Comparison of ENCODE assay signal across 19 cellular contexts in the genomic region with DNA sequence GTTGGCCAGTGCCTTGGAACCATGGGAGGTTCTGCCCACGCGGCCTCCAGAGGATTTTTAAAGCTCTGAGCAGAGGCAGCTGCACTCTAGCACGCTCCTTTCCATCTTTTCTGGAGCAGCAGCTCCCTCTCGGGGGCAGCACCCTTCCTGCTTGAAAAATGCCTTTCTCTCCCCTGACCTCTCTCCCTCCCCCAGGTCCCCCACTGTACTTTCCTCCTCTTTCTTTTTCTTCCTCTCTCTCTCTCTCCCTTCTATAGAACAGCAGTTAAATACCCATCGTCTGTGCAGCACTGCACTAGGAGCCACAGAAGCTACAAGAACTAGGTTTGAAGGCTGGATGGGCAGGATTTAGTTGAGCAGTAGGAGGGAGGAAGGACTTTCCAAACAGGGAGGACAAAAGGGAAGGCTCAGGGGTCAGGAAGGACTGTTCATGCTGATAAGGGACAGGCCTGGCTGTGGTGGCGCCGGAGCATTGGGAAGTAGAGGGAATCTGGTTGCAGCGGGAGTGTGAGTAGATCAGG. TPM values are rescaled to one million over a fixed set of nuclear protein-coding genes. Genes with fewer than 3 reads are reported as not detected.
DNase-seq lines count a peak whose midpoint lies in the region; ATAC-seq, FAIRE-seq and TF ChIP-seq lines count a peak whose summit lies in the region.
"Had no signal": no experiment of that assay in that cellular context is flagged by ENCODE, and none has a peak within 500 bp of the region (broad histone marks: within the 10 kb centered on the region; RNA-seq: fewer than 3 reads in every experiment).

No MANE protein-coding gene starts in this region.

- no peak overlapping the region for H3K4ac ChIP-seq in IMR-90 (ENCODE audit: low read depth, low read length)

- TF ChIP-seq POLR2A in IMR-90 (IDR thresholded peaks at IDR 0.05; ENCODE audit: low read depth, low read length) (no peak), HepG2 (IDR thresholded peaks at IDR 0.05; ENCODE audit: insufficient read depth in 1 of 2, low read depth in 2 of 2, low read length in 2 of 2) (no peak)

- TF ChIP-seq CTCF in IMR-90 (conservative IDR thresholded peaks at IDR 0.05; ENCODE audit: low read depth, low read length) (0 out of 2 replicates have a peak, but pooled peaks have one; percentile 18), cardiac fibroblast (IDR thresholded peaks at IDR 0.05; ENCODE audit: low read depth, low read length) (peak; percentile 30), HepG2 (CRISPR knock-in tag; IDR thresholded peaks at IDR 0.05) (peak; percentile 70), ascending aorta (IDR thresholded peaks at IDR 0.05) (no peak)

- ATAC-seq in IMR-90 (ENCODE audit: low read depth) (no peak), HepG2 (peak; percentile 26), HG03439 (IDR thresholded peaks at IDR 0.05; ENCODE audit: unreplicated experiment) (no peak)
- ATAC-seq: mucosa of descending colon; stimulated activated effector memory CD8-positive, alpha-beta T cell treated with anti-CD3 and anti-CD28 coated beads, Interleukin-12 subunit alpha, Interleukin-12 subunit beta, amount 100 ng/mL, for 72 hours had no signal

- no peak overlapping the region for H3K4me2 ChIP-seq in IMR-90 (ENCODE audit: low read depth, low read length)
- peak overlapping the region; percentile 79 for H3K4me2 ChIP-seq in HepG2 (ENCODE audit: low read depth, low read length)
- H3K4me2 ChIP-seq: KMS-11 had no signal

- H4K5ac ChIP-seq in IMR-90 (ENCODE audit: low read depth, low read length), result no peak overlapping the region

- DNase-seq in IMR-90 (no peak), cardiac fibroblast (ENCODE audit: low read depth in 2 of 2) (peak; percentile 24 to 69), HepG2 (ENCODE audit: low spot score) (peak; percentile 34), ascending aorta (ENCODE audit: low spot score in 2 of 2) (no peak)
- DNase-seq in activated CD4-positive, alpha-beta T cell treated with anti-CD3 and anti-CD28 coated beads, Interleukin-2, amount 50 U/mL, for 4 hours, result no peak
- no peak for DNase-seq in CD4-positive, alpha-beta memory T cell
- DNase-seq: activated naive CD4-positive, alpha-beta T cell treated with anti-CD3 and anti-CD28 coated beads, Interleukin-2, amount 10 ng/mL, durations not matched to agents 7 days and 5 days; GOT3; mucosa of descending colon; NCI-H187; NCI-H82; SHP77 treated with DMSO at 0.1 percent for 48 hours; stimulated activated CD4-positive, alpha-beta T cell treated with anti-CD3 and anti-CD28 coated beads, Interleukin-4, amount 100 ng/mL, for 24 hours had no signal

- H2BK5ac ChIP-seq in IMR-90 (ENCODE audit: low read depth, low read length, poor library complexity, severe bottlenecking), result no peak overlapping the region

- H3K27ac ChIP-seq in IMR-90 (ENCODE audit: insufficient read depth, low read length), result no peak overlapping the region
- H3K27ac ChIP-seq in HepG2 (ENCODE audit: extremely low read length, insufficient read depth, low read length), result no peak overlapping the region
- H3K27ac ChIP-seq in skeletal muscle tissue (ENCODE audit: low read depth, low read length), result peak overlapping the region; percentile 100
- H3K27ac ChIP-seq in ascending aorta, result peak overlapping the region in 1 of 2 donors; percentile 99
- no peak overlapping the region for H3K27ac ChIP-seq in CD4-positive, alpha-beta memory T cell (ENCODE audit: low read depth, low read length)
- H3K27ac ChIP-seq: KMS-11 had no signal

- H3K14ac ChIP-seq in IMR-90 (replicated peaks; ENCODE audit: low read depth, low read length), result no peak overlapping the region

- no TSS peak for BruUV-seq in IMR-90 (replicated peaks; lab: Mats Ljungman, UMichigan)
- no TSS peak for BruUV-seq in HepG2 (replicated peaks; lab: Mats Ljungman, UMichigan)

- POLR2A ChIA-PET in IMR-90 (lab: Charles Lee; ENCODE audit: unreplicated experiment) (no interaction called here), HepG2 (lab: Yijun Ruan, JAX) (interaction anchor here (0.9 to 1.3 kb wide), 2 partner anchors 13 to 171 kb away, joined by 3 to 4 read pairs; no protein-coding TSS in a partner anchor)
- POLR2A ChIA-PET in CD4-positive, alpha-beta memory T cell (lab: Charles Lee; ENCODE audit: partially characterized antibody), result interaction anchor here (1.2 kb wide), 1 partner anchor 167 kb away, joined by 4 read pairs; the partner anchor contains the start of gene WDR73

- TF ChIP-seq EP300 in HepG2 (IDR thresholded peaks at IDR 0.05; ENCODE audit: low read depth in 2 of 2, low read length in 2 of 2), result no peak
- TF ChIP-seq EP300 in HepG2 (CRISPR knock-in tag; IDR thresholded peaks at IDR 0.05; ENCODE audit: borderline replicate concordance), result no peak

- no peak overlapping the region for H2AK5ac ChIP-seq in IMR-90 (ENCODE audit: low read depth, low read length)

- H3K9ac ChIP-seq in IMR-90 (ENCODE audit: low read depth, low read length) (no peak overlapping the region), HepG2 (ENCODE audit: insufficient read depth, low read depth, low read length) (0 out of 2 replicates have a peak overlapping the region, but pooled peaks have one; percentile 2), skeletal muscle tissue (ENCODE audit: low read depth in 1 of 3, low read length in 3 of 3) (peak overlapping the region; percentile 52 to 100 (median 75))
- H3K9ac ChIP-seq: KMS-11 had no signal

- no peak overlapping the region for H2BK20ac ChIP-seq in IMR-90 (ENCODE audit: low read depth, low read length)

- dilution Hi-C loops in IMR-90 (cut with HindIII; ENCODE audit: low sequenced_read_pairs, unreplicated experiment), result no loop called here

- H4K8ac ChIP-seq in IMR-90 (ENCODE audit: low read depth in 2 of 2, low read length in 2 of 2), result no peak overlapping the region

- H3K9me1 ChIP-seq in IMR-90 (ENCODE audit: insufficient read depth, low read length), result no peaks in the 10 kb centered on the region

- H3K4me3 Mint-ChIP-seq in CD4-positive, alpha-beta memory T cell, result no peak overlapping the region
- H3K4me3 Mint-ChIP-seq: activated naive CD4-positive, alpha-beta T cell treated with anti-CD3 and anti-CD28 coated beads, Interleukin-2, amount 10 ng/mL, durations not matched to agents 7 days and 5 days; B cell; stimulated activated effector memory CD8-positive, alpha-beta T cell treated with anti-CD3 and anti-CD28 coated beads, Interleukin-12 subunit alpha, Interleukin-12 subunit beta, amount 100 ng/mL, for 72 hours had no signal

- no peaks in the 10 kb centered on the region for H3K9me3 Mint-ChIP-seq in CD4-positive, alpha-beta memory T cell
- H3K9me3 Mint-ChIP-seq: activated naive CD4-positive, alpha-beta T cell treated with anti-CD3 and anti-CD28 coated beads, Interleukin-2, amount 10 ng/mL, durations not matched to agents 7 days and 5 days; stimulated activated effector memory CD8-positive, alpha-beta T cell treated with anti-CD3 and anti-CD28 coated beads, Interleukin-12 subunit alpha, Interleukin-12 subunit beta, amount 100 ng/mL, for 72 hours had no signal

- H3K56ac ChIP-seq in IMR-90 (ENCODE audit: extremely low read depth, insufficient read depth, low read length), result no peak overlapping the region

- peaks cover 5 to 8% (median 7%) of the 10 kb centered on the region in 4 donors for H3K4me1 Mint-ChIP-seq in CD4-positive, alpha-beta memory T cell

- no peak overlapping the region for H2AK9ac ChIP-seq in IMR-90 (replicated peaks; ENCODE audit: low read depth, low read length, poor library complexity)

- no peaks in the 10 kb centered on the region for H3K79me2 ChIP-seq in HepG2 (ENCODE audit: insufficient read depth, low read length)

- FAIRE-seq in HepG2 (lab: Jason Lieb, UNC), result peak; percentile 8
- FAIRE-seq: TTC549 had no signal

- H3K23ac ChIP-seq in IMR-90 (ENCODE audit: low read depth, low read length), result no peak overlapping the region

- H2BK120ac ChIP-seq in IMR-90 (ENCODE audit: low read depth, low read length), result no peak overlapping the region

- H3K79me1 ChIP-seq in IMR-90 (ENCODE audit: low read depth in 1 of 2, low read length in 2 of 2), result no peaks in the 10 kb centered on the region

- no peak overlapping the region for H3K27ac Mint-ChIP-seq in CD4-positive, alpha-beta memory T cell
- H3K27ac Mint-ChIP-seq: activated naive CD4-positive, alpha-beta T cell treated with anti-CD3 and anti-CD28 coated beads, Interleukin-2, amount 10 ng/mL, durations not matched to agents 7 days and 5 days; B cell; stimulated activated effector memory CD8-positive, alpha-beta T cell treated with anti-CD3 and anti-CD28 coated beads, Interleukin-12 subunit alpha, Interleukin-12 subunit beta, amount 100 ng/mL, for 72 hours had no signal

- no peak overlapping the region for H2AFZ ChIP-seq in IMR-90 (replicated peaks; ENCODE audit: low read length, poor library complexity)
- peak overlapping the region; percentile 58 for H2AFZ ChIP-seq in HepG2 (ENCODE audit: low read length)

- intact Hi-C loops in IMR-90 (cut with micrococcal nuclease) (no loop called here), HepG2 (cut with micrococcal nuclease; ENCODE audit: unreplicated experiment) (loop anchor here (5.0 to 10.0 kb wide), 2 partner anchors 53 to 226 kb away; no protein-coding TSS in a partner anchor), ascending aorta (cut with DNase I) (no loop called here)
- intact Hi-C loops in CD4-positive, alpha-beta memory T cell (cut with micrococcal nuclease), result no loop called here

- H3K36me3 ChIP-seq in IMR-90 (ENCODE audit: control insufficient read depth, insufficient read depth, low read length) (no peaks in the 10 kb centered on the region), HepG2 (replicated peaks in 1 of 2; ENCODE audit: control insufficient read depth in 1 of 2, insufficient read depth in 2 of 2, low read length in 2 of 2) (no peaks in the 10 kb centered on the region), skeletal muscle tissue (ENCODE audit: control insufficient read depth in 3 of 3, insufficient read depth in 3 of 3, low read length in 3 of 3) (peaks cover 8 to 35% (median 21%) of the 10 kb centered on the region in 3 donors), ascending aorta (no peaks in the 10 kb centered on the region)
- no peaks in the 10 kb centered on the region for H3K36me3 ChIP-seq in CD4-positive, alpha-beta memory T cell (ENCODE audit: insufficient read depth, low read length)

- no peak overlapping the region for H3K18ac ChIP-seq in IMR-90 (ENCODE audit: low read depth, low read length)

- in situ Hi-C loops in IMR-90 (cut with MboI; ENCODE audit: low sequenced_read_pairs), result no loop called here
- in situ Hi-C loops in HepG2 (cut with HindIII; ENCODE audit: extremely low pct_ligation_motif_present, low pct_unique_long_range_greater_than_20kb), result loop anchor here (10.0 kb wide), 1 partner anchor 237 kb away; no protein-coding TSS in a partner anchor

- no peak overlapping the region for H3K4me3 ChIP-seq in IMR-90 (ENCODE audit: insufficient read depth, low read depth, low read length)
- no peak overlapping the region for H3K4me3 ChIP-seq in cardiac fibroblast (replicated peaks in 1 of 2; ENCODE audit: low read depth in 2 of 2, low read length in 2 of 2)
- peak overlapping the region in 2 of 3 experiments; percentile 17 to 44; a peak in 3 of 6 replicates for H3K4me3 ChIP-seq in HepG2 (replicated peaks in 1 of 3; ENCODE audit: insufficient read depth in 1 of 3, low read depth in 2 of 3, low read length in 3 of 3)
- peak overlapping the region; percentile 50 to 65 (median 61) for H3K4me3 ChIP-seq in skeletal muscle tissue (ENCODE audit: low read length in 3 of 3)
- peak overlapping the region in 1 of 2 donors; percentile 12 for H3K4me3 ChIP-seq in ascending aorta
- no peak overlapping the region for H3K4me3 ChIP-seq in CD4-positive, alpha-beta memory T cell (ENCODE audit: low read length in 2 of 2)
- H3K4me3 ChIP-seq: mucosa of descending colon had no signal

- H3K27me3 ChIP-seq in IMR-90 (ENCODE audit: control insufficient read depth, insufficient read depth, low read length) (peaks cover 14% of the 10 kb centered on the region), HepG2 (ENCODE audit: control insufficient read depth in 1 of 2, insufficient read depth in 2 of 2, low read length in 2 of 2) (no peaks in the 10 kb centered on the region), skeletal muscle tissue (ENCODE audit: control insufficient read depth in 3 of 3, insufficient read depth in 3 of 3, low read length in 3 of 3) (no peaks in the 10 kb centered on the region), ascending aorta (no peaks in the 10 kb centered on the region)
- H3K27me3 ChIP-seq in CD4-positive, alpha-beta memory T cell (ENCODE audit: insufficient read depth, low read length), result no peaks in the 10 kb centered on the region

- H4K91ac ChIP-seq in IMR-90 (ENCODE audit: insufficient read depth, low read depth, low read length), result no peak overlapping the region

- CTCF ChIA-PET in IMR-90 (lab: Yijun Ruan, JAX) (no interaction called here), HepG2 (lab: Yijun Ruan, JAX; ENCODE audit: low intra/inter-chr PET ratio, low total read pairs) (no interaction called here)
- CTCF ChIA-PET in CD4-positive, alpha-beta memory T cell (lab: Charles Lee; ENCODE audit: partially characterized antibody), result interaction anchor here (0.9 to 1.9 kb wide), 2 partner anchors 13 to 223 kb away, joined by 3 to 6 read pairs; no protein-coding TSS in a partner anchor

- peaks cover 1 to 4% of the 10 kb centered on the region in 2 donors for H3K27me3 Mint-ChIP-seq in CD4-positive, alpha-beta memory T cell

- H3K4me1 ChIP-seq in IMR-90 (ENCODE audit: control insufficient read depth, insufficient read depth, low read length) (no peaks in the 10 kb centered on the region), HepG2 (ENCODE audit: insufficient read depth, low read length) (peaks cover 74% of the 10 kb centered on the region), skeletal muscle tissue (ENCODE audit: control insufficient read depth in 3 of 3, insufficient read depth in 3 of 3, low read length in 3 of 3) (peaks cover 83 to 87% (median 86%) of the 10 kb centered on the region in 3 donors), ascending aorta (peaks cover 10 to 56% of the 10 kb centered on the region in 2 donors)
- peaks cover 10% of the 10 kb centered on the region for H3K4me1 ChIP-seq in CD4-positive, alpha-beta memory T cell (ENCODE audit: insufficient read depth, low read length)

- TF ChIP-seq RAD21 in IMR-90 (IDR thresholded peaks at IDR 0.05; ENCODE audit: low read length), result no peak; the same call in 1 of the 2 replicates
- no peak; the same call in 1 of the 2 replicates for TF ChIP-seq RAD21 in HepG2 (CRISPR knock-in tag; IDR thresholded peaks at IDR 0.05)

- H3K9me3 ChIP-seq in IMR-90 (ENCODE audit: control insufficient read depth, insufficient read depth, low read length) (no peaks in the 10 kb centered on the region), HepG2 (ENCODE audit: low read length) (no peaks in the 10 kb centered on the region), skeletal muscle tissue (ENCODE audit: control insufficient read depth in 3 of 3, low read length in 3 of 3) (no peaks in the 10 kb centered on the region), ascending aorta (no peaks in the 10 kb centered on the region)
- H3K9me3 ChIP-seq in CD4-positive, alpha-beta memory T cell (ENCODE audit: control insufficient read depth in 1 of 2, low read length in 2 of 2), result no peaks in the 10 kb centered on the region
- H3K9me3 ChIP-seq: mucosa of descending colon had no signal

- no peaks in the 10 kb centered on the region for H3K36me3 Mint-ChIP-seq in CD4-positive, alpha-beta memory T cell
- H3K36me3 Mint-ChIP-seq: activated naive CD4-positive, alpha-beta T cell treated with anti-CD3 and anti-CD28 coated beads, Interleukin-2, amount 10 ng/mL, durations not matched to agents 7 days and 5 days had no signal

- H2BK15ac ChIP-seq in IMR-90 (ENCODE audit: low read depth, low read length), result no peak overlapping the region

- H4K20me1 ChIP-seq in IMR-90 (ENCODE audit: insufficient read depth, low read length) (no peaks in the 10 kb centered on the region), HepG2 (ENCODE audit: insufficient read depth, low read length) (no peaks in the 10 kb centered on the region)

- 76% methylated on average over 7 of the region's 8 CpGs; no CpG with 5 or more reads in 1 of the 2 experiments for WGBS in IMR-90 (ENCODE audit: extremely low coverage in 2 of 2, insufficient read length in 1 of 2), 2 experiments
- WGBS in HepG2 (ENCODE audit: low lambda C conversion rate), result 3% methylated on average over 8 of the region's 8 CpGs

RNA-seq across cellular contexts. Expression of gene ALPK3, which starts 4.4 kb away (rescaled TPM):
- total RNA-seq in IMR-90 (2012; rRNA removed) (under 0.01 TPM in 2 replicates), HepG2 (2016; rRNA removed; fragmentation: Illumina TruSeq; extraction: Trizol) (0.03 and 0.04 TPM in 2 replicates), skeletal muscle tissue (33.4 TPM), ascending aorta (38.0 TPM)
- polyA plus RNA-seq in IMR-90 (2012; rRNA removed) (0.06 and 0.26 TPM in 2 replicates), HepG2 (2011; rRNA removed) (0.10 and 0.42 TPM in 2 replicates)
- polyA plus RNA-seq in IMR-90 (2012; cell fraction: cytosol; rRNA removed), result 0.03 and 0.05 TPM in 2 replicates
- 0.47 and 0.57 TPM in 2 replicates for polyA plus RNA-seq in IMR-90 (2012; cell fraction: nucleus; rRNA removed; ENCODE audit: low replicate concordance)
- under 0.01 TPM in 1 of 2 replicates, not detected in the other for total RNA-seq in HepG2 (2016; cell fraction: cytosol; rRNA removed; fragmentation: Illumina TruSeq; extraction: Trizol; ENCODE audit: low read depth)
- 0.03 and 0.04 TPM in 2 replicates for total RNA-seq in HepG2 (2016; cell fraction: insoluble cytoplasmic fraction; rRNA removed; fragmentation: Illumina TruSeq; extraction: Trizol)
- not detected in 2 replicates for total RNA-seq in HepG2 (2016; cell fraction: membrane; rRNA removed; fragmentation: Illumina TruSeq; extraction: Trizol)
- 0.03 and 0.34 TPM in 2 replicates for total RNA-seq in HepG2 (2016; cell fraction: nucleus; rRNA removed; fragmentation: Illumina TruSeq; extraction: Trizol)
- 0.03 and 0.05 TPM in 2 replicates for polyA plus RNA-seq in HepG2 (2011; cell fraction: cytosol; rRNA removed)
- 0.31 and 0.56 TPM in 2 replicates for polyA plus RNA-seq in HepG2 (2011; cell fraction: nucleus; rRNA removed)
- polyA plus RNA-seq in HepG2 (2012), result 0.13 and 0.16 TPM in 2 replicates
- not detected in 2 replicates for polyA plus RNA-seq in HepG2 (2016; cell fraction: cytosol; fragmentation: Illumina TruSeq; extraction: Trizol; ENCODE audit: low read depth)
- 0.02 TPM in 1 of 2 replicates, not detected in the other for polyA plus RNA-seq in HepG2 (2016; cell fraction: insoluble cytoplasmic fraction; fragmentation: Illumina TruSeq; extraction: Trizol; ENCODE audit: low read depth)
- not detected in 2 replicates for polyA plus RNA-seq in HepG2 (2016; cell fraction: membrane; fragmentation: Illumina TruSeq; extraction: Trizol; ENCODE audit: low read depth)
- 0.12 TPM in 1 of 2 replicates, not detected in the other for polyA plus RNA-seq in HepG2 (2016; cell fraction: nucleus; fragmentation: Illumina TruSeq; extraction: Trizol; ENCODE audit: insufficient read depth, low read depth)
- 0.10 and 0.65 TPM in 2 replicates for polyA minus RNA-seq in HepG2 (2011; rRNA and poly(A)+ RNA removed; ENCODE audit: low replicate concordance)
- not detected in 2 replicates for polyA minus RNA-seq in HepG2 (2011; cell fraction: cytosol; rRNA and poly(A)+ RNA removed)
- polyA minus RNA-seq in HepG2 (2011; cell fraction: nucleus; rRNA and poly(A)+ RNA removed), result 0.12 and 0.13 TPM in 2 replicates
- under 1 TPM; 0.26 to 0.58 TPM for total RNA-seq in CD4-positive, alpha-beta memory T cell
- polyA plus RNA-seq in CD4-positive, alpha-beta memory T cell, result under 1 TPM in 1 of 2 donors, not detected in 1; 0.01 TPM

Comparison
In these comparisons a context has a peak if more than half of its experiments do, and no peak if none do; other contexts are left out.
1. DNase-seq: peak in cardiac fibroblast (2 of 2) and HepG2 (single experiment); none in IMR-90 (single experiment), activated CD4-positive, alpha-beta T cell treated with anti-CD3 and anti-CD28 coated beads, Interleukin-2, amount 50 U/mL, for 4 hours (0 of 2), ascending aorta (0 of 2) and CD4-positive, alpha-beta memory T cell (0 of 5).
2. H3K4me3 ChIP-seq: peak in HepG2 (2 of 3) and skeletal muscle tissue (3 of 3); none in IMR-90 (single experiment), cardiac fibroblast (0 of 2) and CD4-positive, alpha-beta memory T cell (0 of 2).
3. CTCF ChIP-seq: peak in IMR-90 (single experiment), cardiac fibroblast (single experiment) and HepG2 (single experiment); none in ascending aorta (0 of 3).
4. RNA of gene ALPK3, which starts 4.4 kb away (total RNA-seq): 38.0 TPM in ascending aorta (single experiment) and 33.4 TPM in skeletal muscle tissue (single experiment); 0.26 to 0.58 TPM in CD4-positive, alpha-beta memory T cell, under 0.01 to 0.34 TPM in HepG2 and under 0.01 TPM in IMR-90; every median in the first group is over 10 times any median in the second.